In genomic region chr2:69225933-69226332, GRCh38 we compare ENCODE assay signal across 30 cellular contexts.
DNase-seq lines count a peak whose midpoint lies in the region; ATAC-seq and TF ChIP-seq lines count a peak whose summit lies in the region.
"Had no signal": no experiment of that assay in that cellular context is flagged by ENCODE, and none has a peak within 500 bp of the region (broad histone marks: within the 10 kb centered on the region; RNA-seq: fewer than 3 reads in every experiment).

No MANE protein-coding gene starts in this region.

- H3K36me3 Mint-ChIP-seq in chondrocyte (ENCODE audit: low read depth), result peaks cover 29% of the 10 kb centered on the region
- H3K36me3 Mint-ChIP-seq: natural killer cell treated with Interleukin-12 subunit alpha and Interleukin-12 subunit beta and Interleukin-15 and Interleukin-18, amount 100 ng/mL, for 72 hours had no signal

- peak overlapping the region; percentile 70; the same call in 1 of the 2 replicates for H2BK20ac ChIP-seq in IMR-90 (ENCODE audit: low read depth, low read length)

- H3K9me1 ChIP-seq in IMR-90 (ENCODE audit: insufficient read depth, low read length), result peaks cover 21% of the 10 kb centered on the region

- peak overlapping the region; percentile 30 for H3K23ac ChIP-seq in IMR-90 (ENCODE audit: low read depth, low read length)

- no peak overlapping the region for H3K4me3 Mint-ChIP-seq in chondrocyte (ENCODE audit: unreplicated experiment)
- H3K4me3 Mint-ChIP-seq: activated T-cell treated with anti-CD3 and anti-CD28 coated beads, Interleukin-2, amount 50 U/mL, for 72 hours; CD4-positive, alpha-beta T cell; natural killer cell treated with Interleukin-12 subunit alpha and Interleukin-12 subunit beta and Interleukin-15 and Interleukin-18, amount 100 ng/mL, for 72 hours had no signal

- POLR2A ChIA-PET in IMR-90 (lab: Charles Lee; ENCODE audit: unreplicated experiment), result no interaction called here

- H3K4me1 Mint-ChIP-seq in chondrocyte (ENCODE audit: low read depth), result peaks cover 48% of the 10 kb centered on the region

- no CpG with 5 or more reads among the region's 2 CpGs for WGBS in IMR-90 (ENCODE audit: extremely low coverage in 2 of 2, insufficient read length in 1 of 2), 2 experiments
- WGBS in right cardiac atrium, result 92% methylated on average over 2 of the region's 2 CpGs
- 61 to 94% (median 90%) methylated on average over 2 of the region's 2 CpGs for WGBS in adrenal gland, 4 donors

- in situ Hi-C loops in IMR-90 (cut with MboI; ENCODE audit: low sequenced_read_pairs), result no loop called here

- H2BK120ac ChIP-seq in IMR-90 (ENCODE audit: low read depth, low read length), result peak overlapping the region; percentile 82

- ATAC-seq in IMR-90 (ENCODE audit: low read depth), result peak; percentile 22; the same call in 1 of the 2 replicates
- no peak for ATAC-seq in GM19324 (IDR thresholded peaks at IDR 0.05; ENCODE audit: low FRiP score, unreplicated experiment)
- ATAC-seq in right cardiac atrium, result no peak
- ATAC-seq: activated T-cell treated with anti-CD3 and anti-CD28 coated beads, Interleukin-2, amount 50 U/mL, for 72 hours; heart left ventricle; natural killer cell treated with Interleukin-12 subunit alpha and Interleukin-12 subunit beta and Interleukin-15 and Interleukin-18, amount 100 ng/mL, for 72 hours had no signal

- TF ChIP-seq POLR2A in IMR-90 (IDR thresholded peaks at IDR 0.05; ENCODE audit: low read depth, low read length), result no peak
- no peak for TF ChIP-seq POLR2A in adrenal gland (IDR thresholded peaks at IDR 0.05)

- H3K27me3 ChIP-seq in IMR-90 (ENCODE audit: control insufficient read depth, insufficient read depth, low read length) (no peaks in the 10 kb centered on the region), right cardiac atrium (ENCODE audit: control insufficient read depth, insufficient read depth) (no peaks in the 10 kb centered on the region), adrenal gland (no peaks in the 10 kb centered on the region)
- H3K27me3 ChIP-seq: heart left ventricle, pancreas, spleen, stomach, uterus had no signal

- H3K79me1 ChIP-seq in IMR-90 (ENCODE audit: low read depth in 1 of 2, low read length in 2 of 2), result peaks cover 13 to 49% of the 10 kb centered on the region in 2 experiments

- intact Hi-C loops in IMR-90 (cut with micrococcal nuclease), result no loop called here
- intact Hi-C loops in right cardiac atrium (cut with DNase I), result no loop called here
- intact Hi-C loops in adrenal gland (cut with DNase I), result no loop called here

- peak overlapping the region; percentile 45 for H3K27ac Mint-ChIP-seq in chondrocyte (ENCODE audit: unreplicated experiment)
- H3K27ac Mint-ChIP-seq: activated T-cell treated with anti-CD3 and anti-CD28 coated beads, Interleukin-2, amount 50 U/mL, for 72 hours; CD4-positive, alpha-beta T cell; natural killer cell treated with Interleukin-12 subunit alpha and Interleukin-12 subunit beta and Interleukin-15 and Interleukin-18, amount 100 ng/mL, for 72 hours had no signal

- H4K8ac ChIP-seq in IMR-90 (ENCODE audit: low read depth in 2 of 2, low read length in 2 of 2), result peak overlapping the region; percentile 60 to 75; a peak in 3 of 4 replicates

- peak overlapping the region; percentile 10 for H2AFZ ChIP-seq in IMR-90 (replicated peaks; ENCODE audit: low read length, poor library complexity)

- H3K4ac ChIP-seq in IMR-90 (ENCODE audit: low read depth, low read length), result peak overlapping the region; percentile 89

- H3K27me3 Mint-ChIP-seq in chondrocyte (ENCODE audit: low read depth), result no peaks in the 10 kb centered on the region

- peak overlapping the region; percentile 91 for H3K14ac ChIP-seq in IMR-90 (replicated peaks; ENCODE audit: low read depth, low read length)

- H3K36me3 ChIP-seq in IMR-90 (ENCODE audit: control insufficient read depth, insufficient read depth, low read length) (peaks cover 21% of the 10 kb centered on the region), adrenal gland (replicated peaks in 1 of 2) (no peaks in the 10 kb centered on the region)
- H3K36me3 ChIP-seq: heart left ventricle, pancreas, spleen, stomach, uterus had no signal

- no peak overlapping the region for H3K4me2 ChIP-seq in IMR-90 (ENCODE audit: low read depth, low read length)

- no peaks in the 10 kb centered on the region; the same call in 1 of the 2 replicates for H4K20me1 ChIP-seq in IMR-90 (ENCODE audit: insufficient read depth, low read length)

- no peak overlapping the region for H2AK9ac ChIP-seq in IMR-90 (replicated peaks; ENCODE audit: low read depth, low read length, poor library complexity)

- H3K56ac ChIP-seq in IMR-90 (ENCODE audit: extremely low read depth, insufficient read depth, low read length), result no peak overlapping the region; the same call in 1 of the 2 replicates

- no peak for TF ChIP-seq RAD21 in IMR-90 (IDR thresholded peaks at IDR 0.05; ENCODE audit: low read length)

- H3K18ac ChIP-seq in IMR-90 (ENCODE audit: low read depth, low read length), result peak overlapping the region; percentile 71; the same call in 1 of the 2 replicates

- H3K4me3 ChIP-seq in AG10803 (ENCODE audit: low read length), result no peak overlapping the region
- no peak overlapping the region for H3K4me3 ChIP-seq in IMR-90 (ENCODE audit: insufficient read depth, low read depth, low read length)
- no peak overlapping the region for H3K4me3 ChIP-seq in right cardiac atrium (ENCODE audit: low read length)
- H3K4me3 ChIP-seq in adrenal gland, result no peak overlapping the region
- H3K4me3 ChIP-seq: coronary artery, heart left ventricle, pancreas, spleen, stomach, uterus had no signal

- H2BK5ac ChIP-seq in IMR-90 (ENCODE audit: low read depth, low read length, poor library complexity, severe bottlenecking), result peak overlapping the region; percentile 68

- peaks cover 2% of the 10 kb centered on the region for H3K9me3 Mint-ChIP-seq in chondrocyte (ENCODE audit: low read depth)
- H3K9me3 Mint-ChIP-seq: CD4-positive, alpha-beta T cell; natural killer cell treated with Interleukin-12 subunit alpha and Interleukin-12 subunit beta and Interleukin-15 and Interleukin-18, amount 100 ng/mL, for 72 hours had no signal

- H3K4me1 ChIP-seq in IMR-90 (ENCODE audit: control insufficient read depth, insufficient read depth, low read length) (peaks cover 27% of the 10 kb centered on the region), right cardiac atrium (ENCODE audit: control insufficient read depth, insufficient read depth, low read length) (peaks cover 9% of the 10 kb centered on the region), adrenal gland (replicated peaks in 1 of 2) (peaks cover 5 to 10% of the 10 kb centered on the region in 2 donors)

- TF ChIP-seq CTCF in AG10803 (conservative IDR thresholded peaks at IDR 0.05; ENCODE audit: low read length) (no peak), IMR-90 (conservative IDR thresholded peaks at IDR 0.05; ENCODE audit: low read depth, low read length) (no peak), chondrocyte (IDR thresholded peaks at IDR 0.05) (no peak), adrenal gland (IDR thresholded peaks at IDR 0.05) (no peak)

- peak overlapping the region; percentile 74 for H4K91ac ChIP-seq in IMR-90 (ENCODE audit: insufficient read depth, low read depth, low read length)

- peak overlapping the region; percentile 68; the same call in 1 of the 2 replicates for H4K5ac ChIP-seq in IMR-90 (ENCODE audit: low read depth, low read length)

- peak overlapping the region; percentile 19 for H3K27ac ChIP-seq in IMR-90 (ENCODE audit: insufficient read depth, low read length)
- no peak overlapping the region for H3K27ac ChIP-seq in right cardiac atrium (ENCODE audit: low read length)
- no peak overlapping the region for H3K27ac ChIP-seq in adrenal gland
- H3K27ac ChIP-seq: coronary artery, heart left ventricle, pancreas, stomach, uterus had no signal

- H3K9me3 ChIP-seq in IMR-90 (ENCODE audit: control insufficient read depth, insufficient read depth, low read length) (no peaks in the 10 kb centered on the region), right cardiac atrium (ENCODE audit: control insufficient read depth, low read length) (no peaks in the 10 kb centered on the region), adrenal gland (replicated peaks in 1 of 3) (no peaks in the 10 kb centered on the region)
- H3K9me3 ChIP-seq: heart left ventricle, pancreas, spleen, stomach, uterus had no signal

- no peak overlapping the region for H3K9ac ChIP-seq in IMR-90 (ENCODE audit: low read depth, low read length)

- dilution Hi-C loops in IMR-90 (cut with HindIII; ENCODE audit: low sequenced_read_pairs, unreplicated experiment), result no loop called here

- no TSS peak for BruUV-seq in IMR-90 (replicated peaks; lab: Mats Ljungman, UMichigan)

- peak overlapping the region; percentile 62; the same call in 1 of the 3 replicates for H2BK15ac ChIP-seq in IMR-90 (ENCODE audit: low read depth, low read length)

- CTCF ChIA-PET in IMR-90 (lab: Yijun Ruan, JAX), result interaction anchor here (0.7 kb wide), 1 partner anchor 282 kb away, joined by 3 read pairs; no protein-coding TSS in a partner anchor

- H2AK5ac ChIP-seq in IMR-90 (ENCODE audit: low read depth, low read length), result peak overlapping the region; percentile 88

- DNase-seq in AG10803 (ENCODE audit: low read depth) (peak; percentile 70), IMR-90 (peak; percentile 67), chondrocyte (ENCODE audit: low spot score) (no peak), kidney tubule cell (ENCODE audit: low spot score) (peak; percentile 66), GM19240 (ENCODE audit: insufficient read length, low spot score) (no peak), right cardiac atrium (no peak), adrenal gland (no peak)
- DNase-seq: activated CD4-positive, alpha-beta T cell treated with anti-CD3 and anti-CD28 coated beads, Interleukin-2, amount 50 U/mL, for 48 hours; activated CD4-positive, CD25-positive, alpha-beta regulatory T cell treated with anti-CD3 and anti-CD28 coated beads, Interleukin-2, amount 50 U/mL, for 72 hours; activated naive CD4-positive, alpha-beta T cell; activated T-cell treated with anti-CD3 and anti-CD28 coated beads, Interleukin-2, amount 50 U/mL, for 72 hours; CD4-positive, alpha-beta T cell; effector memory CD4-positive, alpha-beta T cell; heart left ventricle; kidney; NCI-H1417 treated with DMSO at 0.1 percent for 48 hours; NCI-H2029 treated with DMSO at 0.1 percent for 48 hours; NCI-H524 treated with DMSO at 0.1 percent for 48 hours; OCI-M1; pancreas; retina; spleen; stimulated activated CD4-positive, alpha-beta T cell treated with anti-CD3 and anti-CD28 coated beads, Interleukin-2, amount 100 ng/mL, for 24 hours; stimulated activated CD8-positive, alpha-beta memory T cell treated with anti-CD3 and anti-CD28 coated beads, Interleukin-4, amount 100 ng/mL, for 48 hours; stomach; T-helper 2 cell; uterus had no signal

TF ChIP-seq in IMR-90, 13 proteins besides CTCF, POLR2A, EP300 and RAD21:
- no peak for TF ChIP-seq CHD1 (IDR thresholded peaks at IDR 0.05; ENCODE audit: low read depth, low read length)
TF ChIP-seq in IMR-90: peak in this region for 0.

Comparison
In these comparisons a context has a peak if more than half of its experiments do, and no peak if none do; other contexts are left out.
1. DNase-seq: peak in AG10803 (single experiment), IMR-90 (single experiment) and kidney tubule cell (single experiment); none in chondrocyte (single experiment), GM19240 (single experiment), right cardiac atrium (0 of 3) and adrenal gland (0 of 7).